Comparison of ENCODE assay signal across 14 cellular contexts in the genomic region with DNA sequence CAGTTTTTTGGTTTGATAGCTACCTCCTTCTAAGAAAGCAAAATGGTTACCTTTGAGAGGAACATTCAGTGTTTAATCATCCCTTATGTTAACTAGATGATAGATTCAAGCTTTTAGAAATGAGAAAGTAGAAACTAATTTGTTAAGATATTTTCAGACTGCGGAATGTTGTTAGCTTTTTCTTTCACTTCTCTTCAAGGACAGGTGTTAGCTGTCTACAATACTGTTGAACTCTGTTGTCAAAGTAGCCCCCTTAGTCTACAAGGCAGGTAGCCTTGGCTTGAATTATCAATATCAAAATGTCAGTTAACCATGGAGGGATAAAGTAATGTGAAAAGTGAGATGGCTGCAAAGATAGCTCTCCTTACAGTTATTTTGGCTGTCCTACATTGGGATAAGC.
"Had no signal": no experiment of that assay in that cellular context is flagged by ENCODE, and none has a peak within 500 bp of the region (broad histone marks: within the 10 kb centered on the region; RNA-seq: fewer than 3 reads in every experiment).

No MANE protein-coding gene starts in this region.

- H3K27ac ChIP-seq: lower lobe of right lung, prostate gland, right lobe of liver had no signal

- H3K27me3 ChIP-seq: adrenal gland, dorsolateral prefrontal cortex, right lobe of liver, upper lobe of left lung had no signal

- DNase-seq: activated gamma-delta T cell treated with Interleukin-2 at 50 U/mL for 16 hours; activated T-cell treated with anti-CD3 and anti-CD28 coated beads, Interleukin-2, amount 50 U/mL, for 48 hours; adrenal gland; dorsolateral prefrontal cortex; glutamatergic neuron; lower lobe of right lung; midbrain; right lobe of liver; stimulated activated CD4-positive, alpha-beta T cell treated with anti-CD3 and anti-CD28 coated beads, Interleukin-1b, Interleukin-23, amount 100 ng/mL, for 48 hours; upper lobe of left lung had no signal

- H3K9me3 Mint-ChIP-seq: stimulated activated memory B cell treated with anti-CD40 and anti-IgM and Interleukin-4, amounts not matched to agents 10 μg/mL and 1 μg/mL and 100 μg/mL, for 72 hours; T-helper 1 cell treated with Interleukin-12 subunit alpha and Interleukin-12 subunit beta and Interleukin-4 antibody, amounts not matched to agents 30 μg/mL and 1 μg/mL, for 36 hours; WTC11 had no signal

- H3K4me3 Mint-ChIP-seq: stimulated activated memory B cell treated with anti-CD40 and anti-IgM and Interleukin-4, amounts not matched to agents 10 μg/mL and 1 μg/mL and 100 μg/mL, for 72 hours; T-helper 1 cell treated with Interleukin-12 subunit alpha and Interleukin-12 subunit beta and Interleukin-4 antibody, amounts not matched to agents 30 μg/mL and 1 μg/mL, for 36 hours; WTC11 had no signal

- H3K27ac Mint-ChIP-seq: T-helper 1 cell treated with Interleukin-12 subunit alpha and Interleukin-12 subunit beta and Interleukin-4 antibody, amounts not matched to agents 30 μg/mL and 1 μg/mL, for 36 hours; WTC11 had no signal

- H3K9me3 ChIP-seq: adrenal gland, lower lobe of right lung, prostate gland, right lobe of liver, upper lobe of left lung had no signal

- ATAC-seq: lower lobe of right lung; right lobe of liver; stimulated activated memory B cell treated with anti-CD40 and anti-IgM and Interleukin-4, amounts not matched to agents 10 μg/mL and 1 μg/mL and 100 μg/mL, for 72 hours; WTC11 had no signal

- H3K4me1 Mint-ChIP-seq: WTC11 had no signal

- H3K27me3 Mint-ChIP-seq: stimulated activated memory B cell treated with anti-CD40 and anti-IgM and Interleukin-4, amounts not matched to agents 10 μg/mL and 1 μg/mL and 100 μg/mL, for 72 hours had no signal

- H3K4me1 ChIP-seq: prostate gland had no signal

- H3K4me3 ChIP-seq: adrenal gland, dorsolateral prefrontal cortex, lower lobe of right lung, prostate gland, right lobe of liver, upper lobe of left lung had no signal
